20 cellular contexts compared by ENCODE assay signal in the genomic region with DNA sequence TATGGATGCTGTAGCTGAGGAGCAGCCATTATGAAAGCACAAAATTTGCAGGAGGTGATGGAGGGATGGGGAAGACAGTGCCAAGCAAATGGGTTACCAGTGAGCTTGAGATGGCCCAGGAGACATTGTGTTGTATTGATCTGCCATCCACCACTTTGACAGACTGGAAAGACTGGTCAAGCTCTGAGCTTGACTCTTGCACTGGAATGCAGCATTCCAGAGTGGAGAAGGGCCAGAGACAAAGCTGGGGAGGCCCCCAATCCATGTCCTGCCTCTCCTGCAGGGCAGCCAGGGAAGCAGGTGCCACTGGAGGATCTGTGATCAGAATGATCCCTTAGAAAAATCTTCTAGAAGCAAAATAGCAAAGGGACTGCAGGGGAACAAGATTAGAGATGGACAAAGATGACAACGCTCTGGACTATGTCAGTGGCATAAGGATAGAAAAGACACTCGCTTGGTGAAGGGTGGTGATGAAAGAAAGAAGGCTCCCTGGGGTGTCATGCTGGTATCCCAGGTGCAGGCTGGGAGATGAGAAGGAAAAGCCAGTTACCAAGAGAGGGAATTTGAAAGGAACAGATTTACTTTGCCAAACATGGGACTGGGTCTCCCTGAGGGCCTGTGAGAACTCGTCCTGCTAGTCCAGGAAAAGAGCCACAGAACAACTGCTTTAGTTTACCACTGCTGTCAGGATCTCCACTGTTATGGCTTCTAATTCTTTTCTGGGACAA. TPM values are rescaled to one million over a fixed set of nuclear protein-coding genes. Genes with fewer than 3 reads are reported as not detected.
DNase-seq lines count a peak whose midpoint lies in the region; ATAC-seq and TF ChIP-seq lines count a peak whose summit lies in the region.
"Had no signal": no experiment of that assay in that cellular context is flagged by ENCODE, and none has a peak within 500 bp of the region (broad histone marks: within the 10 kb centered on the region; RNA-seq: fewer than 3 reads in every experiment).

No MANE protein-coding gene starts in this region.

- H3K27me3 Mint-ChIP-seq in GM23338 (ENCODE audit: insufficient read depth, low read depth, poor library complexity), result peaks cover 20% of the 10 kb centered on the region
- no peaks in the 10 kb centered on the region for H3K27me3 Mint-ChIP-seq in brain
- peaks cover 21% of the 10 kb centered on the region for H3K27me3 Mint-ChIP-seq in activated CD4-positive, alpha-beta memory T cell treated with anti-CD3 and anti-CD28 coated beads for 36 hours

- H3K4me3 ChIP-seq in GM23338 (no peak overlapping the region), trophoblast cell (ENCODE audit: low read depth, low read length) (no peak overlapping the region), uterus (no peak overlapping the region)
- H3K4me3 ChIP-seq: BLaER1, SK-N-MC had no signal

- H3K27me3 ChIP-seq in GM23338 (ENCODE audit: insufficient read depth) (peaks cover 24% of the 10 kb centered on the region), trophoblast cell (ENCODE audit: insufficient read depth, low read length) (no peaks in the 10 kb centered on the region), uterus (no peaks in the 10 kb centered on the region)

- peak overlapping the region; percentile 71 for H4K91ac ChIP-seq in trophoblast cell (ENCODE audit: low read depth, low read length)

- no peak overlapping the region for H3K4me3 Mint-ChIP-seq in GM23338
- H3K4me3 Mint-ChIP-seq in brain, result peak overlapping the region in 1 of 5 experiments; percentile 26
- H3K4me3 Mint-ChIP-seq in activated CD4-positive, alpha-beta memory T cell treated with anti-CD3 and anti-CD28 coated beads for 36 hours, result no peak overlapping the region
- H3K4me3 Mint-ChIP-seq: CD4-positive, alpha-beta memory T cell; IgD-negative memory B cell had no signal

- no peak overlapping the region for H3K4ac ChIP-seq in trophoblast cell (ENCODE audit: low read depth, low read length)

- no peak overlapping the region for H3K23ac ChIP-seq in trophoblast cell (ENCODE audit: low read length)

- TF ChIP-seq POLR2A in uterus (IDR thresholded peaks at IDR 0.05), result no peak

- CTCF ChIA-PET in activated CD4-positive, alpha-beta memory T cell treated with anti-CD3 and anti-CD28 coated beads for 36 hours (lab: Charles Lee), result interaction anchor here (0.7 to 0.9 kb wide), 2 partner anchors 176 to 341 kb away, joined by 3 to 4 read pairs; no protein-coding TSS in a partner anchor

- H3K36me3 Mint-ChIP-seq in GM23338 (ENCODE audit: low read depth) (no peaks in the 10 kb centered on the region; the same call in 2 of the 3 replicates), brain (peaks cover 16% of the 10 kb centered on the region)
- H3K36me3 Mint-ChIP-seq in activated CD4-positive, alpha-beta memory T cell treated with anti-CD3 and anti-CD28 coated beads for 36 hours, result no peaks in the 10 kb centered on the region
- H3K36me3 Mint-ChIP-seq: CD4-positive, alpha-beta memory T cell; IgD-negative memory B cell had no signal

- ATAC-seq in GM23338, result no peak

- H3K4me2 ChIP-seq in GM23338 (no peak overlapping the region), trophoblast cell (ENCODE audit: low read length) (peak overlapping the region; percentile 4)
- H3K4me2 ChIP-seq: BLaER1 had no signal

- no CpG with 5 or more reads among the region's 3 CpGs for WGBS in trophoblast cell (ENCODE audit: extremely low coverage, insufficient coverage, insufficient read length)

- intact Hi-C loops in uterus (cut with DNase I; ENCODE audit: low total_unique reads), result no loop called here
- intact Hi-C loops in activated CD4-positive, alpha-beta memory T cell treated with anti-CD3 and anti-CD28 coated beads for 36 hours (cut with micrococcal nuclease), result no loop called here

- no peaks in the 10 kb centered on the region for H3K36me3 ChIP-seq in GM23338 (ENCODE audit: insufficient read depth)
- H3K36me3 ChIP-seq in trophoblast cell (ENCODE audit: control insufficient read depth in 1 of 2, insufficient read depth in 2 of 2, low read length in 2 of 2), result peaks cover 0 to 2% of the 10 kb centered on the region in 2 experiments
- no peaks in the 10 kb centered on the region for H3K36me3 ChIP-seq in uterus
- H3K36me3 ChIP-seq: BLaER1 had no signal

- H3K4me1 ChIP-seq in GM23338 (ENCODE audit: insufficient read depth), result peaks cover 15% of the 10 kb centered on the region
- peaks cover 15 to 16% of the 10 kb centered on the region in 2 experiments for H3K4me1 ChIP-seq in trophoblast cell (ENCODE audit: control insufficient read depth in 1 of 2, insufficient read depth in 2 of 2, low read length in 2 of 2)
- H3K4me1 ChIP-seq in uterus, result no peaks in the 10 kb centered on the region

- H3K27ac ChIP-seq in GM23338 (ENCODE audit: low read depth) (no peak overlapping the region), trophoblast cell (ENCODE audit: low read depth, low read length) (peak overlapping the region; percentile 44), uterus (peak overlapping the region; percentile 38 to 68)
- H3K27ac ChIP-seq: BLaER1, SK-N-MC had no signal

- H2AFZ ChIP-seq in GM23338, result no peak overlapping the region
- H2AFZ ChIP-seq in trophoblast cell (ENCODE audit: insufficient read depth, low read length, poor library complexity), result no peak overlapping the region

- H3K9me3 ChIP-seq in trophoblast cell (ENCODE audit: insufficient read depth, low read depth, low read length), result no peaks in the 10 kb centered on the region
- H3K9me3 ChIP-seq in uterus, result no peaks in the 10 kb centered on the region
- H3K9me3 ChIP-seq: BLaER1 had no signal

- no peak overlapping the region for H4K8ac ChIP-seq in trophoblast cell (ENCODE audit: low read depth, low read length)

- H2BK120ac ChIP-seq in trophoblast cell (ENCODE audit: insufficient read depth, low read length, poor library complexity), result peak overlapping the region; percentile 69

- 0 out of 2 replicates have a peak, but pooled peaks cover 3% of the 10 kb centered on the region for H3F3A ChIP-seq in GM23338 (replicated peaks; ENCODE audit: low read depth)

- H3K4me1 Mint-ChIP-seq in GM23338 (peaks cover 19% of the 10 kb centered on the region), brain (peaks cover 52% of the 10 kb centered on the region)
- H3K4me1 Mint-ChIP-seq in activated CD4-positive, alpha-beta memory T cell treated with anti-CD3 and anti-CD28 coated beads for 36 hours (ENCODE audit: low read depth), result peaks cover 25% of the 10 kb centered on the region

- H2AK5ac ChIP-seq in trophoblast cell (ENCODE audit: low read length), result peak overlapping the region; percentile 75

- H3K79me2 ChIP-seq in GM23338 (replicated peaks; ENCODE audit: insufficient read depth) (no peaks in the 10 kb centered on the region), trophoblast cell (ENCODE audit: control insufficient read depth, insufficient read depth, low read length, poor library complexity) (peaks cover 4% of the 10 kb centered on the region)

- H2BK5ac ChIP-seq in trophoblast cell (ENCODE audit: low read depth, low read length, poor library complexity), result peak overlapping the region; percentile 64

- H3K14ac ChIP-seq in trophoblast cell (ENCODE audit: low read length), result peak overlapping the region; percentile 64

- no peak overlapping the region for H3K9ac ChIP-seq in trophoblast cell (ENCODE audit: low read length)
- H3K9ac ChIP-seq: BLaER1 had no signal

- no peak overlapping the region for H3K27ac Mint-ChIP-seq in GM23338
- peak overlapping the region; percentile 3 to 73 (median 16) for H3K27ac Mint-ChIP-seq in brain
- H3K27ac Mint-ChIP-seq in activated CD4-positive, alpha-beta memory T cell treated with anti-CD3 and anti-CD28 coated beads for 36 hours, result no peak overlapping the region
- H3K27ac Mint-ChIP-seq: CD4-positive, alpha-beta memory T cell had no signal

- no peaks in the 10 kb centered on the region for H3K9me2 ChIP-seq in GM23338 (ENCODE audit: insufficient read depth)

- peak; percentile 28 for DNase-seq in GM23338 (ENCODE audit: low spot score)
- peak; percentile 77 to 83 for DNase-seq in trophoblast cell
- DNase-seq in uterus, result no peak
- no peak for DNase-seq in OCI-M2 (lab: John Stamatoyannopoulos, UW; ENCODE audit: unreplicated experiment)
- DNase-seq in stimulated activated CD4-positive, alpha-beta T cell treated with anti-CD3 and anti-CD28 coated beads, Interleukin-15, amount 100 ng/mL, for 24 hours, result no peak
- no peak for DNase-seq in activated CD4-positive, alpha-beta memory T cell treated with anti-CD3 and anti-CD28 coated beads for 36 hours
- DNase-seq: CD4-positive, alpha-beta memory T cell; DMS153; MV-4-11; NCI-H1105 treated with DMSO at 0.1 percent for 48 hours; NCI-H1694 treated with DMSO at 0.1 percent for 48 hours; NCI-H2081 treated with DMSO at 0.1 percent for 48 hours; NCI-H446; NCI-H526 treated with DMSO at 0.1 percent for 48 hours; OCI-M1; SHP77 had no signal

- H4K20me1 ChIP-seq in GM23338 (replicated peaks; ENCODE audit: insufficient read depth), result no peaks in the 10 kb centered on the region
- H4K20me1 ChIP-seq: BLaER1 had no signal

- H3K9me3 Mint-ChIP-seq in GM23338 (no peaks in the 10 kb centered on the region), brain (no peaks in the 10 kb centered on the region)
- H3K9me3 Mint-ChIP-seq in activated CD4-positive, alpha-beta memory T cell treated with anti-CD3 and anti-CD28 coated beads for 36 hours, result no peaks in the 10 kb centered on the region
- H3K9me3 Mint-ChIP-seq: CD4-positive, alpha-beta memory T cell; IgD-negative memory B cell had no signal

- POLR2A ChIA-PET in activated CD4-positive, alpha-beta memory T cell treated with anti-CD3 and anti-CD28 coated beads for 36 hours (lab: Charles Lee), result no interaction called here

- peak overlapping the region; percentile 15 for H2BK12ac ChIP-seq in trophoblast cell (ENCODE audit: low read length)

- peak overlapping the region; percentile 55 for H3K18ac ChIP-seq in trophoblast cell (ENCODE audit: low read length)

- no peak overlapping the region for H4K12ac ChIP-seq in trophoblast cell (ENCODE audit: low read depth, low read length)

- TF ChIP-seq CTCF in GM23338 (conservative IDR thresholded peaks at IDR 0.05; ENCODE audit: low read depth in 2 of 2), result no peak
- no peak for TF ChIP-seq CTCF in brain (conservative IDR thresholded peaks at IDR 0.05)
- TF ChIP-seq CTCF in uterus (IDR thresholded peaks at IDR 0.05), result no peak

- H3K79me1 ChIP-seq in trophoblast cell (ENCODE audit: low read length), result peaks cover 9% of the 10 kb centered on the region

RNA-seq across cellular contexts. Expression of gene GSDME, which starts 5.0 kb away (rescaled TPM):
- total RNA-seq in GM23338 (2014; rRNA removed; shearing (Covaris generic)), result 8.3 and 9.7 TPM in 2 replicates
- polyA plus RNA-seq in GM23338 (2016; fragmentation: Nextera tagmentation; extraction: Ambion mirVana), result 7.3 and 8.5 TPM in 2 replicates
- polyA plus RNA-seq in brain (ENCODE audit: insufficient read depth, low read depth, low replicate concordance), result 5.5 TPM
- 22.7 and 23.9 TPM in 2 replicates for polyA plus RNA-seq in trophoblast cell (2013)
- 10 to 100 TPM; 10.8 to 25.5 (median 20.8) TPM for total RNA-seq in uterus
- 1 to 10 TPM; 4.7 TPM for total RNA-seq in activated CD4-positive, alpha-beta memory T cell treated with anti-CD3 and anti-CD28 coated beads for 36 hours

Comparison
In these comparisons a context has a peak if more than half of its experiments do, and no peak if none do; other contexts are left out.
1. DNase-seq: peak in GM23338 (single experiment) and trophoblast cell (2 of 2); none in uterus (0 of 2), OCI-M2 (single experiment), stimulated activated CD4-positive, alpha-beta T cell treated with anti-CD3 and anti-CD28 coated beads, Interleukin-15, amount 100 ng/mL, for 24 hours (single experiment) and activated CD4-positive, alpha-beta memory T cell treated with anti-CD3 and anti-CD28 coated beads for 36 hours (single experiment).
2. H3K27ac Mint-ChIP-seq: peak in brain (5 of 5); none in GM23338 (single experiment) and activated CD4-positive, alpha-beta memory T cell treated with anti-CD3 and anti-CD28 coated beads for 36 hours (single experiment).